13 cellular contexts compared by ENCODE assay signal in the genomic region with DNA sequence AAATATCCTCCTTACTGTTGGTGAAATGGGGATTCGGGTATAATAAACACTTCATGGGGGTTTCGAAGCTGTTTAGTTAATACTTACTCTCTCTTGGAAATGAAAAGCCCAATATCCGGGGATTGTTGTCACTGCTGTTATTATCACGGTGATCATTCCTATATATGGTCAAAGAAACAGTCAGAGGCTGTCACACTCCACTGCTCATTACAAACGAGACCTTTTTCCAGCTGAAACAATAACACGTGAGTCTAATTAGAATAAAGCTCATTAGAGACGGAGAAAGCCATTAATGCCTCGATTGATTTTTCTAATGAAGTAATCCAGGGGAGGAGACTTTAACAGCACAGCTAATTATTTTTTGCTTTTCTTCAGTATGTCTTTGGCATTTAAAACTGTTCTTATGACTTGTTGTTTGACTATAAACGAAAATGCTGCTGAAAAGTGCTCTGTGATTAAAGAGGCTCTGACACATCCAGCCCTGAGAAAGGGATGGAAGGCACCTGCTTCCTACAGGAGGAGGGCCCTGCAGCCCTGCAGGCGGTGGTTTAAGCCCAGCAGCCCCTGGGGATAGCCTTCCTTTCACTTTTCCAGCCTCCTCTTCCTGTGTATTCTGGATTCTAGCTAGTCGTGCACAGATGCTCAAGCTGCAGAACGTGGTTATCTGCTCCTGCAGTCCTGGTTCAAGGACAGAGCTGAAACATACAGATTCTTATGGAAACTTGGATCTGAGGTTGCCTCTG.
A peak's percentile ranks its signal among the peaks of the same experiment; 100 is the strongest.
DNase-seq lines count a peak whose midpoint lies in the region; ATAC-seq, FAIRE-seq and TF ChIP-seq lines count a peak whose summit lies in the region.
"Had no signal": no experiment of that assay in that cellular context is flagged by ENCODE, and none has a peak within 500 bp of the region (broad histone marks: within the 10 kb centered on the region; RNA-seq: fewer than 3 reads in every experiment).

No MANE protein-coding gene starts in this region.

- H2AFZ ChIP-seq in endothelial cell of umbilical vein (ENCODE audit: low read depth, low read length) (no peak overlapping the region), neuronal stem cell (ENCODE audit: low read length) (no peak overlapping the region)

- ATAC-seq in upper lobe of left lung (ENCODE audit: low FRiP score in 2 of 2) = no peak
- ATAC-seq: PC-3 had no signal

- no peaks in the 10 kb centered on the region for H3K79me1 ChIP-seq in neuronal stem cell (ENCODE audit: low read depth, low read length)

- H4K20me1 ChIP-seq in endothelial cell of umbilical vein (replicated peaks; ENCODE audit: control insufficient read depth, extremely low read depth, insufficient read depth, low read length) = no peaks in the 10 kb centered on the region

- H3K36me3 ChIP-seq in endothelial cell of umbilical vein (ENCODE audit: control insufficient read depth in 2 of 2, extremely low read depth in 1 of 2, insufficient read depth in 2 of 2, low read length in 2 of 2) (no peaks in the 10 kb centered on the region), neuronal stem cell (replicated peaks in 1 of 2; ENCODE audit: control insufficient read depth in 2 of 2, insufficient read depth in 2 of 2, low read length in 2 of 2) (no peaks in the 10 kb centered on the region), upper lobe of left lung (no peaks in the 10 kb centered on the region)
- H3K36me3 ChIP-seq: tibial artery had no signal

- no peak overlapping the region for H3K4me2 ChIP-seq in endothelial cell of umbilical vein (ENCODE audit: insufficient read depth, low read length)
- peak overlapping the region; percentile 35 for H3K4me2 ChIP-seq in neuronal stem cell (ENCODE audit: insufficient read depth, low read length, poor library complexity, severe bottlenecking)

- no peak overlapping the region for H2BK120ac ChIP-seq in neuronal stem cell (ENCODE audit: low read depth, low read length)

- no CpG with 5 or more reads among the region's 12 CpGs for WGBS in neuronal stem cell (ENCODE audit: extremely low coverage in 2 of 2, insufficient read length in 2 of 2, insufficient replicate concordance in 1 of 2), 2 donors
- 52 to 62% methylated on average over 12 of the region's 12 CpGs for WGBS in upper lobe of left lung, 2 donors

- no peak overlapping the region for H2AK5ac ChIP-seq in neuronal stem cell (ENCODE audit: low read depth, low read length)

- intact Hi-C loops in endothelial cell of umbilical vein (cut with micrococcal nuclease) = no loop called here
- intact Hi-C loops in activated CD4-positive, alpha-beta memory T cell treated with anti-CD3 and anti-CD28 coated beads for 36 hours (cut with micrococcal nuclease) = no loop called here

- FAIRE-seq in endothelial cell of umbilical vein (lab: Jason Lieb, UNC) = no peak

- TF ChIP-seq CTCF in endothelial cell of umbilical vein (IDR thresholded peaks at IDR 0.05; ENCODE audit: extremely low read depth in 1 of 2, insufficient read depth in 1 of 2, low read depth in 1 of 2, low read length in 2 of 2) (no peak), upper lobe of left lung (IDR thresholded peaks at IDR 0.05) (no peak)

- H3K4me1 ChIP-seq in endothelial cell of umbilical vein (ENCODE audit: control insufficient read depth, extremely low read depth, insufficient read depth, low read length) = peaks cover 2% of the 10 kb centered on the region
- H3K4me1 ChIP-seq in neuronal stem cell (ENCODE audit: control insufficient read depth in 2 of 2, insufficient read depth in 1 of 2, low read depth in 1 of 2, low read length in 2 of 2) = peaks cover 0 to 7% of the 10 kb centered on the region in 2 donors
- peaks cover 4 to 16% (median 12%) of the 10 kb centered on the region in 4 donors for H3K4me1 ChIP-seq in upper lobe of left lung
- H3K4me1 ChIP-seq: tibial artery had no signal

- no peak overlapping the region for H3K4ac ChIP-seq in neuronal stem cell (ENCODE audit: low read length)

- dilution Hi-C loops in endothelial cell of umbilical vein (cut with MboI; ENCODE audit: extremely low pct_ligation_motif_present, low sequenced_read_pairs) = no loop called here

- no peaks in the 10 kb centered on the region for H3K27me3 Mint-ChIP-seq in activated CD4-positive, alpha-beta memory T cell treated with anti-CD3 and anti-CD28 coated beads for 36 hours

- no peak overlapping the region for H3K4me3 Mint-ChIP-seq in activated CD4-positive, alpha-beta memory T cell treated with anti-CD3 and anti-CD28 coated beads for 36 hours
- H3K4me3 Mint-ChIP-seq: endodermal cell had no signal

- POLR2A ChIA-PET in endothelial cell of umbilical vein (lab: Charles Lee) = no interaction called here
- POLR2A ChIA-PET in activated CD4-positive, alpha-beta memory T cell treated with anti-CD3 and anti-CD28 coated beads for 36 hours (lab: Charles Lee) = interaction anchor here (0.6 kb wide), 1 partner anchor 615 kb away, joined by 3 read pairs; no protein-coding TSS in a partner anchor

- no peak overlapping the region for H3K18ac ChIP-seq in neuronal stem cell (ENCODE audit: low read length)

- no peak overlapping the region for H4K91ac ChIP-seq in neuronal stem cell (ENCODE audit: low read depth, low read length, poor library complexity)

- no peak overlapping the region for H2BK5ac ChIP-seq in neuronal stem cell (ENCODE audit: low read length)

- peak; percentile 48 for DNase-seq in DMS79 treated with DMSO at 0.1 percent for 48 hours (lab: John Stamatoyannopoulos, UW)
- DNase-seq in NCI-H510A (lab: John Stamatoyannopoulos, UW) = peak; percentile 31
- DNase-seq in endothelial cell of umbilical vein (ENCODE audit: low read depth, low spot score) = peak; percentile 14
- peak; percentile 42 for DNase-seq in neuronal stem cell (ENCODE audit: low spot score)
- DNase-seq in activated CD4-positive, alpha-beta memory T cell treated with anti-CD3 and anti-CD28 coated beads for 36 hours = no peak
- no peak for DNase-seq in activated CD8-positive, alpha-beta memory T cell treated with anti-CD3 and anti-CD28 coated beads for 24 hours
- no peak for DNase-seq in Ammon's horn (ENCODE audit: low spot score)
- DNase-seq in upper lobe of left lung = no peak
- DNase-seq: activated CD4-positive, CD25-positive, alpha-beta regulatory T cell; activated naive CD4-positive, alpha-beta T cell; endodermal cell; PC-3; tibial artery had no signal

- H3K9ac ChIP-seq in endothelial cell of umbilical vein (replicated peaks; ENCODE audit: extremely low read depth, insufficient read depth, low read length) = no peak overlapping the region
- no peak overlapping the region for H3K9ac ChIP-seq in neuronal stem cell (ENCODE audit: low read depth, low read length, poor library complexity)

- no peak overlapping the region for H2BK15ac ChIP-seq in neuronal stem cell (ENCODE audit: low read length)

- H3K27me3 ChIP-seq in endothelial cell of umbilical vein (ENCODE audit: control insufficient read depth in 2 of 2, insufficient read depth in 2 of 2, low read length in 2 of 2) (no peaks in the 10 kb centered on the region), neuronal stem cell (ENCODE audit: control insufficient read depth in 3 of 3, insufficient read depth in 3 of 3, low read depth in 1 of 3, low read length in 3 of 3) (no peaks in the 10 kb centered on the region), upper lobe of left lung (no peaks in the 10 kb centered on the region)
- H3K27me3 ChIP-seq: tibial artery had no signal

- H3K79me2 ChIP-seq in endothelial cell of umbilical vein (ENCODE audit: control insufficient read depth, insufficient read depth, low read length) = no peaks in the 10 kb centered on the region

- H2BK12ac ChIP-seq in neuronal stem cell (ENCODE audit: low read length) = no peak overlapping the region

- H3K14ac ChIP-seq in neuronal stem cell (ENCODE audit: low read length) = no peak overlapping the region

- TF ChIP-seq EP300 in upper lobe of left lung (IDR thresholded peaks at IDR 0.05) = no peak

- H3K27ac Mint-ChIP-seq in activated CD4-positive, alpha-beta memory T cell treated with anti-CD3 and anti-CD28 coated beads for 36 hours = no peak overlapping the region
- H3K27ac Mint-ChIP-seq: endodermal cell had no signal

- H3K23ac ChIP-seq in neuronal stem cell (ENCODE audit: low read depth, low read length, poor library complexity) = no peak overlapping the region

- H3K27ac ChIP-seq in endothelial cell of umbilical vein (ENCODE audit: insufficient read depth, low read depth, low read length) (no peak overlapping the region), neuronal stem cell (replicated peaks; ENCODE audit: low read length) (peak overlapping the region; percentile 90), upper lobe of left lung (peak overlapping the region in 1 of 4 donors; percentile 14)

- BruUV-seq in endothelial cell of umbilical vein (replicated peaks; lab: Mats Ljungman, UMichigan) = no TSS peak

- H3K9me3 ChIP-seq in endothelial cell of umbilical vein (replicated peaks; ENCODE audit: control insufficient read depth, insufficient read depth, low read length) (no peaks in the 10 kb centered on the region), neuronal stem cell (replicated peaks in 1 of 2; ENCODE audit: control insufficient read depth in 2 of 2, insufficient read depth in 1 of 2, low read depth in 1 of 2, low read length in 2 of 2) (no peaks in the 10 kb centered on the region), upper lobe of left lung (no peaks in the 10 kb centered on the region)
- H3K9me3 ChIP-seq: tibial artery had no signal

- no peaks in the 10 kb centered on the region for H3K9me3 Mint-ChIP-seq in activated CD4-positive, alpha-beta memory T cell treated with anti-CD3 and anti-CD28 coated beads for 36 hours
- H3K9me3 Mint-ChIP-seq: endodermal cell had no signal

- H3K4me3 ChIP-seq in endothelial cell of umbilical vein (replicated peaks in 1 of 3; ENCODE audit: insufficient read depth in 1 of 3, low read depth in 1 of 3, low read length in 3 of 3) (no peak overlapping the region), neuronal stem cell (ENCODE audit: low read length in 2 of 2) (no peak overlapping the region), upper lobe of left lung (no peak overlapping the region)
- H3K4me3 ChIP-seq: tibial artery had no signal

- H3K9me1 ChIP-seq in endothelial cell of umbilical vein (replicated peaks; ENCODE audit: control insufficient read depth, extremely low read depth, insufficient read depth, low read length) = no peaks in the 10 kb centered on the region

- CTCF ChIA-PET in endothelial cell of umbilical vein (lab: Charles Lee) = interaction anchor here (0.5 to 1.2 kb wide), 2 partner anchors 53 to 414 kb away, joined by 4 to 5 read pairs; no protein-coding TSS in a partner anchor
- CTCF ChIA-PET in activated CD4-positive, alpha-beta memory T cell treated with anti-CD3 and anti-CD28 coated beads for 36 hours (lab: Charles Lee) = interaction anchor here (0.6 kb wide), 1 partner anchor 53 kb away, joined by 3 read pairs; no protein-coding TSS in a partner anchor

- no peaks in the 10 kb centered on the region for H3K4me1 Mint-ChIP-seq in activated CD4-positive, alpha-beta memory T cell treated with anti-CD3 and anti-CD28 coated beads for 36 hours (ENCODE audit: low read depth)

- no peaks in the 10 kb centered on the region for H3K36me3 Mint-ChIP-seq in activated CD4-positive, alpha-beta memory T cell treated with anti-CD3 and anti-CD28 coated beads for 36 hours

- H4K8ac ChIP-seq in neuronal stem cell (ENCODE audit: low read depth, low read length) = no peak overlapping the region

- TF ChIP-seq POLR2A in endothelial cell of umbilical vein (IDR thresholded peaks at IDR 0.05; ENCODE audit: low read depth, low read length) (no peak), upper lobe of left lung (IDR thresholded peaks at IDR 0.05) (no peak)

Comparison
In these comparisons a context has a peak if more than half of its experiments do, and no peak if none do; other contexts are left out.
1. DNase-seq: peak in DMS79 treated with DMSO at 0.1 percent for 48 hours (single experiment), NCI-H510A (single experiment), endothelial cell of umbilical vein (single experiment) and neuronal stem cell (single experiment); none in activated CD4-positive, alpha-beta memory T cell treated with anti-CD3 and anti-CD28 coated beads for 36 hours (single experiment), activated CD8-positive, alpha-beta memory T cell treated with anti-CD3 and anti-CD28 coated beads for 24 hours (single experiment), Ammon's horn (single experiment) and upper lobe of left lung (0 of 2).